In genomic region chr4:152239216-152239615, GRCh38 we compare ENCODE assay signal across 18 cellular contexts.
DNase-seq lines count a peak whose midpoint lies in the region; ATAC-seq and TF ChIP-seq lines count a peak whose summit lies in the region.
"Had no signal": no experiment of that assay in that cellular context is flagged by ENCODE, and none has a peak within 500 bp of the region (broad histone marks: within the 10 kb centered on the region; RNA-seq: fewer than 3 reads in every experiment).

No MANE protein-coding gene starts in this region.

- H3K27me3 Mint-ChIP-seq in activated CD4-positive, alpha-beta T cell treated with anti-CD3 and anti-CD28 coated beads, Interleukin-2, amount 10 ng/mL, durations not matched to agents 24 days and 14 days: no peaks in the 10 kb centered on the region
- H3K27me3 Mint-ChIP-seq in stimulated activated memory B cell treated with anti-CD40 and anti-IgM and Interleukin-4, amounts not matched to agents 10 μg/mL and 1 μg/mL and 100 μg/mL, for 72 hours: peaks cover 8% of the 10 kb centered on the region
- H3K27me3 Mint-ChIP-seq in T-helper 17 cell: no peaks in the 10 kb centered on the region
- H3K27me3 Mint-ChIP-seq in activated CD4-positive, alpha-beta memory T cell treated with anti-CD3 and anti-CD28 coated beads, Interleukin-2, amount 10 ng/mL, durations not matched to agents 7 days and 5 days: peaks cover 3% of the 10 kb centered on the region

- TF ChIP-seq POLR2A in esophagus muscularis mucosa (IDR thresholded peaks at IDR 0.05; ENCODE audit: low read depth): no peak

- peak; percentile 43 for ATAC-seq in stimulated activated memory B cell treated with anti-CD40 and anti-IgM and Interleukin-4, amounts not matched to agents 10 μg/mL and 1 μg/mL and 100 μg/mL, for 72 hours
- no peak for ATAC-seq in T-helper 17 cell
- no peak for ATAC-seq in GM19324 (IDR thresholded peaks at IDR 0.05; ENCODE audit: low FRiP score, unreplicated experiment)

- TF ChIP-seq EP300 in esophagus muscularis mucosa (IDR thresholded peaks at IDR 0.05): no peak

- CTCF ChIA-PET in activated CD4-positive, alpha-beta memory T cell treated with anti-CD3 and anti-CD28 coated beads, Interleukin-2, amount 10 ng/mL, durations not matched to agents 7 days and 5 days (lab: Charles Lee): no interaction called here

- no peak overlapping the region for H3K4me3 ChIP-seq in esophagus muscularis mucosa
- H3K4me3 ChIP-seq: BLaER1, GM23248, HAP-1 had no signal

- no peaks in the 10 kb centered on the region for H3K9me3 ChIP-seq in esophagus muscularis mucosa
- H3K9me3 ChIP-seq in T-helper 17 cell (ENCODE audit: control insufficient read depth, low read length, poor library complexity, severe bottlenecking): no peaks in the 10 kb centered on the region
- H3K9me3 ChIP-seq: HAP-1 had no signal

- peak; percentile 33 for DNase-seq in activated CD4-positive, alpha-beta T cell treated with anti-CD3 and anti-CD28 coated beads, Interleukin-2, amount 10 ng/mL, durations not matched to agents 24 days and 14 days
- no peak for DNase-seq in activated CD4-positive, alpha-beta T cell treated with anti-CD3 and anti-CD28 coated beads, Interleukin-2, amount 50 U/mL, for 4 hours
- DNase-seq in MV-4-11 (lab: John Stamatoyannopoulos, UW) (peak; percentile 8), esophagus muscularis mucosa (ENCODE audit: extremely low spot score) (peak; percentile 68), T-helper 17 cell (no peak)
- DNase-seq in activated CD4-positive, alpha-beta memory T cell treated with anti-CD3 and anti-CD28 coated beads, Interleukin-2, amount 10 ng/mL, durations not matched to agents 7 days and 5 days: no peak
- DNase-seq: 8988T; CD4-positive, alpha-beta memory T cell; DMS153; GDM1; GM23248; KBM-7 had no signal

- H3K9me3 Mint-ChIP-seq in activated CD4-positive, alpha-beta T cell treated with anti-CD3 and anti-CD28 coated beads, Interleukin-2, amount 10 ng/mL, durations not matched to agents 24 days and 14 days: peaks cover 16% of the 10 kb centered on the region
- no peaks in the 10 kb centered on the region for H3K9me3 Mint-ChIP-seq in stimulated activated memory B cell treated with anti-CD40 and anti-IgM and Interleukin-4, amounts not matched to agents 10 μg/mL and 1 μg/mL and 100 μg/mL, for 72 hours
- H3K9me3 Mint-ChIP-seq in activated CD4-positive, alpha-beta memory T cell treated with anti-CD3 and anti-CD28 coated beads, Interleukin-2, amount 10 ng/mL, durations not matched to agents 7 days and 5 days: peaks cover 2% of the 10 kb centered on the region
- H3K9me3 Mint-ChIP-seq: CD14-positive monocyte; CD4-positive, alpha-beta memory T cell had no signal

- H3K4me1 Mint-ChIP-seq in activated CD4-positive, alpha-beta T cell treated with anti-CD3 and anti-CD28 coated beads, Interleukin-2, amount 10 ng/mL, durations not matched to agents 24 days and 14 days: peaks cover 10% of the 10 kb centered on the region
- no peaks in the 10 kb centered on the region for H3K4me1 Mint-ChIP-seq in stimulated activated memory B cell treated with anti-CD40 and anti-IgM and Interleukin-4, amounts not matched to agents 10 μg/mL and 1 μg/mL and 100 μg/mL, for 72 hours
- peaks cover 4% of the 10 kb centered on the region for H3K4me1 Mint-ChIP-seq in T-helper 17 cell
- H3K4me1 Mint-ChIP-seq in activated CD4-positive, alpha-beta memory T cell treated with anti-CD3 and anti-CD28 coated beads, Interleukin-2, amount 10 ng/mL, durations not matched to agents 7 days and 5 days: peaks cover 5% of the 10 kb centered on the region

- H3K27ac Mint-ChIP-seq in activated CD4-positive, alpha-beta T cell treated with anti-CD3 and anti-CD28 coated beads, Interleukin-2, amount 10 ng/mL, durations not matched to agents 24 days and 14 days: no peak overlapping the region
- no peak overlapping the region for H3K27ac Mint-ChIP-seq in stimulated activated memory B cell treated with anti-CD40 and anti-IgM and Interleukin-4, amounts not matched to agents 10 μg/mL and 1 μg/mL and 100 μg/mL, for 72 hours
- H3K27ac Mint-ChIP-seq in T-helper 17 cell: no peak overlapping the region
- H3K27ac Mint-ChIP-seq in activated CD4-positive, alpha-beta memory T cell treated with anti-CD3 and anti-CD28 coated beads, Interleukin-2, amount 10 ng/mL, durations not matched to agents 7 days and 5 days: no peak overlapping the region
- H3K27ac Mint-ChIP-seq: CD14-positive monocyte had no signal

- H3K36me3 ChIP-seq in esophagus muscularis mucosa: no peaks in the 10 kb centered on the region
- H3K36me3 ChIP-seq: BLaER1, HAP-1 had no signal

- TF ChIP-seq CTCF in esophagus muscularis mucosa (IDR thresholded peaks at IDR 0.05): no peak

- no peak overlapping the region for H3K27ac ChIP-seq in esophagus muscularis mucosa (replicated peaks in 1 of 4)
- H3K27ac ChIP-seq: BLaER1, GM23248, HL-60 had no signal

- H3K27me3 ChIP-seq in esophagus muscularis mucosa: no peaks in the 10 kb centered on the region
- H3K27me3 ChIP-seq: BLaER1 had no signal

- H3K4me3 Mint-ChIP-seq in activated CD4-positive, alpha-beta T cell treated with anti-CD3 and anti-CD28 coated beads, Interleukin-2, amount 10 ng/mL, durations not matched to agents 24 days and 14 days: no peak overlapping the region
- H3K4me3 Mint-ChIP-seq in stimulated activated memory B cell treated with anti-CD40 and anti-IgM and Interleukin-4, amounts not matched to agents 10 μg/mL and 1 μg/mL and 100 μg/mL, for 72 hours: no peak overlapping the region
- no peak overlapping the region for H3K4me3 Mint-ChIP-seq in T-helper 17 cell
- no peak overlapping the region for H3K4me3 Mint-ChIP-seq in activated CD4-positive, alpha-beta memory T cell treated with anti-CD3 and anti-CD28 coated beads, Interleukin-2, amount 10 ng/mL, durations not matched to agents 7 days and 5 days
- H3K4me3 Mint-ChIP-seq: CD4-positive, alpha-beta memory T cell had no signal

- no peaks in the 10 kb centered on the region for H3K36me3 Mint-ChIP-seq in activated CD4-positive, alpha-beta T cell treated with anti-CD3 and anti-CD28 coated beads, Interleukin-2, amount 10 ng/mL, durations not matched to agents 24 days and 14 days (ENCODE audit: low read depth)
- no peaks in the 10 kb centered on the region for H3K36me3 Mint-ChIP-seq in stimulated activated memory B cell treated with anti-CD40 and anti-IgM and Interleukin-4, amounts not matched to agents 10 μg/mL and 1 μg/mL and 100 μg/mL, for 72 hours
- no peaks in the 10 kb centered on the region for H3K36me3 Mint-ChIP-seq in T-helper 17 cell (ENCODE audit: low read depth)
- H3K36me3 Mint-ChIP-seq in activated CD4-positive, alpha-beta memory T cell treated with anti-CD3 and anti-CD28 coated beads, Interleukin-2, amount 10 ng/mL, durations not matched to agents 7 days and 5 days (ENCODE audit: low read depth): peaks cover 2% of the 10 kb centered on the region
- H3K36me3 Mint-ChIP-seq: CD14-positive monocyte; CD4-positive, alpha-beta memory T cell had no signal

- POLR2A ChIA-PET in activated CD4-positive, alpha-beta memory T cell treated with anti-CD3 and anti-CD28 coated beads, Interleukin-2, amount 10 ng/mL, durations not matched to agents 7 days and 5 days (lab: Charles Lee): no interaction called here

- intact Hi-C loops in activated CD4-positive, alpha-beta T cell treated with anti-CD3 and anti-CD28 coated beads, Interleukin-2, amount 10 ng/mL, durations not matched to agents 24 days and 14 days (cut with micrococcal nuclease): no loop called here
- intact Hi-C loops in esophagus muscularis mucosa (cut with DNase I): no loop called here

- peaks cover 0 to 9% (median 3%) of the 10 kb centered on the region in 4 donors for H3K4me1 ChIP-seq in esophagus muscularis mucosa
- H3K4me1 ChIP-seq: HAP-1 had no signal

Comparison
In these comparisons a context has a peak if more than half of its experiments do, and no peak if none do; other contexts are left out.
1. DNase-seq: peak in activated CD4-positive, alpha-beta T cell treated with anti-CD3 and anti-CD28 coated beads, Interleukin-2, amount 10 ng/mL, durations not matched to agents 24 days and 14 days (single experiment), MV-4-11 (single experiment) and esophagus muscularis mucosa (single experiment); none in activated CD4-positive, alpha-beta T cell treated with anti-CD3 and anti-CD28 coated beads, Interleukin-2, amount 50 U/mL, for 4 hours (0 of 2), T-helper 17 cell (0 of 3) and activated CD4-positive, alpha-beta memory T cell treated with anti-CD3 and anti-CD28 coated beads, Interleukin-2, amount 10 ng/mL, durations not matched to agents 7 days and 5 days (single experiment).